8 cellular contexts compared by ENCODE assay signal in genomic region chr1:113904292-113904673, GRCh38. TPM values are rescaled to one million over a fixed set of nuclear protein-coding genes. Genes with fewer than 3 reads are reported as not detected.
A peak's percentile ranks its signal among the peaks of the same experiment; 100 is the strongest.
DNase-seq lines count a peak whose midpoint lies in the region; ATAC-seq, FAIRE-seq and TF ChIP-seq lines count a peak whose summit lies in the region.

No MANE protein-coding gene starts in this region.

- no peak for TF ChIP-seq CTCF in RWPE2 (IDR thresholded peaks at IDR 0.05; ENCODE audit: poor library complexity, severe bottlenecking)
- TF ChIP-seq CTCF in natural killer cell (IDR thresholded peaks at IDR 0.05): no peak

- no peak for TF ChIP-seq POLR2A in GM12892 (IDR thresholded peaks at IDR 0.05; ENCODE audit: low read depth, low read length)

- H3K27ac ChIP-seq in BLaER1 (peak overlapping the region; percentile 83), RWPE2 (ENCODE audit: poor library complexity, severe bottlenecking) (peak overlapping the region; percentile 70)
- H3K27ac ChIP-seq in effector memory CD4-positive, alpha-beta T cell (ENCODE audit: insufficient read depth, low read length, poor library complexity, severe bottlenecking): peak overlapping the region; percentile 87

- no peak for FAIRE-seq in GM12892 (lab: Jason Lieb, UNC)

- H3K4me1 ChIP-seq in BLaER1 (peaks cover 47% of the 10 kb centered on the region), RWPE2 (ENCODE audit: insufficient read depth, poor library complexity, severe bottlenecking) (peaks cover 6% of the 10 kb centered on the region)
- H3K4me1 ChIP-seq in effector memory CD4-positive, alpha-beta T cell (ENCODE audit: control insufficient read depth, insufficient read depth, low read length, poor library complexity, severe bottlenecking): peaks cover 14% of the 10 kb centered on the region

- intact Hi-C loops in natural killer cell (cut with micrococcal nuclease): loop anchor here (1.0 to 2.0 kb wide), 4 partner anchors 33 to 145 kb away; partner anchors contain the start of genes PHTF1, PTPN22 and RSBN1

- H3K9me3 ChIP-seq in BLaER1 (no peaks in the 10 kb centered on the region), RWPE2 (ENCODE audit: severe bottlenecking) (no peaks in the 10 kb centered on the region)
- no peaks in the 10 kb centered on the region for H3K9me3 ChIP-seq in effector memory CD4-positive, alpha-beta T cell (ENCODE audit: control insufficient read depth, low read length)

- no peaks in the 10 kb centered on the region for H3K27me3 ChIP-seq in BLaER1
- H3K27me3 ChIP-seq in RWPE2 (ENCODE audit: insufficient read depth, poor library complexity, severe bottlenecking): no peaks in the 10 kb centered on the region
- no peaks in the 10 kb centered on the region for H3K27me3 ChIP-seq in effector memory CD4-positive, alpha-beta T cell (replicated peaks; ENCODE audit: control insufficient read depth, insufficient read depth, low read length, poor library complexity, severe bottlenecking)

- peak overlapping the region; percentile 99 for H3K27ac Mint-ChIP-seq in natural killer cell

- H3K36me3 ChIP-seq in BLaER1 (peaks cover 57% of the 10 kb centered on the region), RWPE2 (ENCODE audit: low read depth) (peaks cover 36% of the 10 kb centered on the region)
- peaks cover 22% of the 10 kb centered on the region for H3K36me3 ChIP-seq in effector memory CD4-positive, alpha-beta T cell (ENCODE audit: control insufficient read depth, insufficient read depth, low read length)

- H3K27me3 Mint-ChIP-seq in natural killer cell (ENCODE audit: low read depth in 2 of 2): no peaks in the 10 kb centered on the region

- ATAC-seq in GM19035 (IDR thresholded peaks at IDR 0.05; ENCODE audit: unreplicated experiment): peak; percentile 30
- ATAC-seq in HG03354 (IDR thresholded peaks at IDR 0.05; ENCODE audit: poor library complexity, severe bottlenecking, unreplicated experiment): peak; percentile 37
- no peak for ATAC-seq in RWPE2 (ENCODE audit: low read depth)
- ATAC-seq in natural killer cell: peak; percentile 8 to 20 (median 16)

- peak overlapping the region; percentile 86 for H3K9ac ChIP-seq in BLaER1

- DNase-seq in RWPE2 (ENCODE audit: low spot score) (no peak), natural killer cell (no peak), LoVo (ENCODE audit: low spot score) (no peak), GM12892 (ENCODE audit: insufficient read length) (no peak)
- DNase-seq in effector memory CD4-positive, alpha-beta T cell: no peak

- H3K4me2 ChIP-seq in BLaER1: peak overlapping the region; percentile 83

- H3K4me3 Mint-ChIP-seq in natural killer cell: peak overlapping the region; percentile 98

- peak overlapping the region; percentile 88 for H3K4me3 ChIP-seq in BLaER1
- H3K4me3 ChIP-seq in RWPE2 (ENCODE audit: severe bottlenecking): peak overlapping the region; percentile 61
- peak overlapping the region; percentile 75 for H3K4me3 ChIP-seq in effector memory CD4-positive, alpha-beta T cell (ENCODE audit: insufficient read depth, low read depth, low read length, poor library complexity, severe bottlenecking)

- peaks cover 11% of the 10 kb centered on the region for H3K36me3 Mint-ChIP-seq in natural killer cell

- peaks cover 56 to 69% of the 10 kb centered on the region in 2 donors for H3K4me1 Mint-ChIP-seq in natural killer cell

- H3K9me3 Mint-ChIP-seq in natural killer cell: no peaks in the 10 kb centered on the region

- no peaks in the 10 kb centered on the region for H4K20me1 ChIP-seq in BLaER1

RNA-seq across cellular contexts. Expression of gene AP4B1, which starts 0.3 kb away (rescaled TPM):
- total RNA-seq in natural killer cell: 10 to 100 TPM; 64.0 to 78.7 (median 77.6) TPM
- 23.8 TPM for polyA plus RNA-seq in GM12892 (2012; ENCODE audit: missing spikeins)

RNA-seq across cellular contexts. Expression of gene DCLRE1B, which starts 0.8 kb away (rescaled TPM):
- total RNA-seq in natural killer cell: 1 to 10 TPM; 5.5 to 6.8 (median 5.9) TPM
- polyA plus RNA-seq in GM12892 (2012; ENCODE audit: missing spikeins): 7.2 TPM

RNA-seq across cellular contexts. Expression of gene BCL2L15, which starts 16.9 kb away (rescaled TPM):
- 1 to 10 TPM in 2 of 3 donors, under 1 TPM in 1; 0.88 to 2.1 (median 1.5) TPM for total RNA-seq in natural killer cell
- polyA plus RNA-seq in GM12892 (2012; ENCODE audit: missing spikeins): 0.19 TPM

RNA-seq across cellular contexts. Expression of gene HIPK1, which starts 24.8 kb away (rescaled TPM):
- total RNA-seq in natural killer cell: 100 to 1,000 TPM; 238 to 283 (median 261) TPM
- 10.5 TPM for polyA plus RNA-seq in GM12892 (2012; ENCODE audit: missing spikeins)

RNA-seq across cellular contexts. Expression of gene PTPN22, which starts 32.8 kb away (rescaled TPM):
- total RNA-seq in natural killer cell: 100 to 1,000 TPM in 2 of 3 donors, 10 to 100 TPM in 1; 98.4 to 122 (median 104) TPM
- 20.0 TPM for polyA plus RNA-seq in GM12892 (2012; ENCODE audit: missing spikeins)
